ENCODE assay signal across 17 cellular contexts in the genomic region with DNA sequence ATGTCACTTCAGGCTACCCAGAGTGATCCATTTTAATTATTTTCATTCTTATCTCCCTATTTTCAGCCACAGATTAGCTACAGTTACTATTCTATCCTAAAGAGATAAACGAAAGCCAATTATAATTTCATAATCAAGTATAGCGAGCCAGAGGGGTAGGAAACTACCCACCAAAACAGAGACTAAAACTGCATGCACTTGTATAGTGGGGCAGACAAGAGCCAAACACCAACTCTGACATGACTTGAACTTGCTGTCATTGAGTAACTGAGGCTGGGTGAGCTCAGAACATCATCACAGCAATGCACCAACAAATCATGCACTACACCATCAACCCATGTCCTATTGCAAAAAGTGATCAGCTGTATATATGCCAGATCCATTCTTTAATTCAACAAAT.
"Had no signal": no experiment of that assay in that cellular context is flagged by ENCODE, and none has a peak within 500 bp of the region (broad histone marks: within the 10 kb centered on the region; RNA-seq: fewer than 3 reads in every experiment).

No MANE protein-coding gene starts in this region.

- H3K9me3 ChIP-seq: adrenal gland, heart left ventricle had no signal

- H3K36me3 Mint-ChIP-seq: naive thymus-derived CD4-positive, alpha-beta T cell; type B pancreatic cell had no signal

- H3K27ac ChIP-seq: adrenal gland, cardiac muscle cell, parathyroid adenoma had no signal

- H3K27me3 ChIP-seq: adrenal gland, cardiac muscle cell, heart left ventricle had no signal

- H3K4me1 Mint-ChIP-seq: naive thymus-derived CD4-positive, alpha-beta T cell had no signal

- ATAC-seq: naive thymus-derived CD4-positive, alpha-beta T cell had no signal

- H3K27me3 Mint-ChIP-seq: activated T-cell treated with anti-CD3 and anti-CD28 coated beads, Interleukin-2, amount 50 U/mL, for 24 hours; stimulated activated naive CD8-positive, alpha-beta T cell treated with anti-CD3 and anti-CD28 coated beads, Interleukin-15, Interleukin-2, amounts not matched to agents 100 ng/mL and 50 ng/mL, for 24 hours; type B pancreatic cell had no signal

- H3K27ac Mint-ChIP-seq: activated T-cell treated with anti-CD3 and anti-CD28 coated beads, Interleukin-2, amount 50 U/mL, for 24 hours; naive thymus-derived CD4-positive, alpha-beta T cell; stimulated activated naive CD8-positive, alpha-beta T cell treated with anti-CD3 and anti-CD28 coated beads, Interleukin-15, Interleukin-2, amounts not matched to agents 100 ng/mL and 50 ng/mL, for 24 hours; type B pancreatic cell had no signal

- H2AFZ ChIP-seq: parathyroid adenoma had no signal

- H3K4me3 Mint-ChIP-seq: activated T-cell treated with anti-CD3 and anti-CD28 coated beads, Interleukin-2, amount 50 U/mL, for 24 hours; naive thymus-derived CD4-positive, alpha-beta T cell; stimulated activated naive CD8-positive, alpha-beta T cell treated with anti-CD3 and anti-CD28 coated beads, Interleukin-15, Interleukin-2, amounts not matched to agents 100 ng/mL and 50 ng/mL, for 24 hours; type B pancreatic cell had no signal

- DNase-seq: activated CD4-positive, alpha-beta T cell treated with anti-CD3 and anti-CD28 coated beads, Interleukin-2, amount 50 U/mL, for 4 hours; activated CD4-positive, CD25-positive, alpha-beta regulatory T cell treated with anti-CD3 and anti-CD28 coated beads, Interleukin-2, amount 50 U/mL, for 72 hours; activated naive CD4-positive, alpha-beta T cell treated with anti-CD3 and anti-CD28 coated beads, Interleukin-2, amount 50 U/mL, for 16 hours; activated T-cell treated with anti-CD3 and anti-CD28 coated beads, Interleukin-2, amount 50 U/mL, for 24 hours; adrenal gland; cortex of kidney; effector CD4-positive, alpha-beta T cell; heart left ventricle; mammary epithelial cell; naive thymus-derived CD4-positive, alpha-beta T cell; small intestine; stimulated activated CD4-positive, alpha-beta T cell treated with anti-CD3 and anti-CD28 coated beads, Interleukin-4, amount 100 ng/mL, for 4 hours; stimulated activated CD8-positive, alpha-beta memory T cell treated with anti-CD3 and anti-CD28 coated beads, Interleukin-4, amount 100 ng/mL, for 48 hours had no signal

- H3K4me3 ChIP-seq: cardiac muscle cell had no signal

- H3K36me3 ChIP-seq: adrenal gland, cardiac muscle cell, heart left ventricle had no signal

- H3K4me1 ChIP-seq: parathyroid adenoma had no signal

- H3K79me2 ChIP-seq: parathyroid adenoma had no signal

- H3K9me3 Mint-ChIP-seq: activated T-cell treated with anti-CD3 and anti-CD28 coated beads, Interleukin-2, amount 50 U/mL, for 24 hours; stimulated activated naive CD8-positive, alpha-beta T cell treated with anti-CD3 and anti-CD28 coated beads, Interleukin-15, Interleukin-2, amounts not matched to agents 100 ng/mL and 50 ng/mL, for 24 hours; type B pancreatic cell had no signal
